16 cellular contexts compared by ENCODE assay signal in genomic region chr11:64378335-64378884, GRCh38. TPM values are rescaled to one million over a fixed set of nuclear protein-coding genes. Genes with fewer than 3 reads are reported as not detected.
DNase-seq lines count a peak whose midpoint lies in the region; ATAC-seq and TF ChIP-seq lines count a peak whose summit lies in the region.
"Had no signal": no experiment of that assay in that cellular context is flagged by ENCODE, and none has a peak within 500 bp of the region (broad histone marks: within the 10 kb centered on the region; RNA-seq: fewer than 3 reads in every experiment).

No MANE protein-coding gene starts in this region.

- H3K4me3 ChIP-seq in mammary epithelial cell (replicated peaks in 1 of 3; ENCODE audit: insufficient read depth in 1 of 3, low read depth in 2 of 3, low read length in 3 of 3) (no peak overlapping the region), breast epithelium (peak overlapping the region in 1 of 3 donors; percentile 12), thyroid gland (replicated peaks in 1 of 3) (no peak overlapping the region)
- H3K4me3 ChIP-seq: GM12878, SJSA1, tibial artery had no signal

- in situ Hi-C loops in mammary epithelial cell (cut with MboI; ENCODE audit: low sequenced_read_pairs in 2 of 2) = no loop called here

- ATAC-seq in left lobe of liver = peak; percentile 81
- no peak for ATAC-seq in GM19035 (IDR thresholded peaks at IDR 0.05; ENCODE audit: unreplicated experiment)
- no peak for ATAC-seq in GM18867 (IDR thresholded peaks at IDR 0.05; ENCODE audit: unreplicated experiment)
- ATAC-seq: GM12878 had no signal

- CTCF ChIA-PET in mammary epithelial cell (lab: Charles Lee; ENCODE audit: low non-redundant PET) = interaction anchor here (0.5 kb wide), 1 partner anchor 152 kb away, joined by 3 read pairs; no protein-coding TSS in a partner anchor

- no peaks in the 10 kb centered on the region for H3K27me3 ChIP-seq in mammary epithelial cell (ENCODE audit: insufficient read depth, low read length)
- peaks cover 0 to under 1% of the 10 kb centered on the region in 2 donors for H3K27me3 ChIP-seq in breast epithelium
- H3K27me3 ChIP-seq in thyroid gland = no peaks in the 10 kb centered on the region
- H3K27me3 ChIP-seq: tibial artery had no signal

- H3K36me3 ChIP-seq in mammary epithelial cell (ENCODE audit: insufficient read depth, low read length) (no peaks in the 10 kb centered on the region), breast epithelium (no peaks in the 10 kb centered on the region), thyroid gland (no peaks in the 10 kb centered on the region)
- H3K36me3 ChIP-seq: SJSA1, tibial artery had no signal

- WGBS in mammary epithelial cell (ENCODE audit: low coverage, missing lambda C conversion rate) = 30% methylated on average over 12 of the region's 14 CpGs
- 31 to 36% methylated on average over 14 of the region's 14 CpGs for WGBS in thyroid gland, 2 donors

- H3K9me3 ChIP-seq in mammary epithelial cell (replicated peaks; ENCODE audit: insufficient read depth, low read length) (no peaks in the 10 kb centered on the region), breast epithelium (no peaks in the 10 kb centered on the region), thyroid gland (no peaks in the 10 kb centered on the region)
- H3K9me3 ChIP-seq: tibial artery had no signal

- H3K4me1 ChIP-seq in mammary epithelial cell (ENCODE audit: insufficient read depth, low read length) (peaks cover 10% of the 10 kb centered on the region), breast epithelium (no peaks in the 10 kb centered on the region), thyroid gland (no peaks in the 10 kb centered on the region)
- H3K4me1 ChIP-seq: SJSA1 had no signal

- DNase-seq in mammary epithelial cell = no peak
- DNase-seq in breast epithelium (ENCODE audit: low spot score in 2 of 2) = no peak
- peak; percentile 85 for DNase-seq in cerebellum (ENCODE audit: low spot score)
- no peak for DNase-seq in left lobe of liver (ENCODE audit: low spot score)
- peak; percentile 38 to 55 for DNase-seq in thyroid gland
- no peak for DNase-seq in SIG-M5 treated with dmso at 0.1 percent for 504 hours (lab: John Stamatoyannopoulos, UW; ENCODE audit: unreplicated experiment)
- DNase-seq: activated naive CD4-positive, alpha-beta T cell; DMS153; NCI-H1694; NCI-H82; stimulated activated CD4-positive, alpha-beta T cell treated with anti-CD3 and anti-CD28 coated beads, Interleukin-15, amount 100 ng/mL, for 24 hours had no signal

- dilution Hi-C loops in mammary epithelial cell (cut with HindIII; ENCODE audit: low sequenced_read_pairs) = no loop called here

- no peak overlapping the region for H3K4me2 ChIP-seq in mammary epithelial cell (ENCODE audit: insufficient read depth, low read depth, low read length)

- no TSS peak for BruUV-seq in mammary epithelial cell (replicated peaks; lab: Mats Ljungman, UMichigan)

- TF ChIP-seq CTCF in mammary epithelial cell (conservative IDR thresholded peaks at IDR 0.05 in 1 of 2, IDR thresholded peaks at IDR 0.05 in 1 of 2; ENCODE audit: extremely low read depth in 1 of 2, insufficient read depth in 1 of 2, low read depth in 1 of 2, low read length in 2 of 2) (no peak), breast epithelium (IDR thresholded peaks at IDR 0.05) (no peak), thyroid gland (IDR thresholded peaks at IDR 0.05) (no peak)

- H3K27ac ChIP-seq in mammary epithelial cell (ENCODE audit: insufficient read depth, low read depth, low read length) (no peak overlapping the region), breast epithelium (peak overlapping the region in 1 of 2 donors; percentile 9), thyroid gland (no peak overlapping the region)
- H3K27ac ChIP-seq: SJSA1, tibial artery had no signal

- H4K20me1 ChIP-seq in mammary epithelial cell (ENCODE audit: insufficient read depth, low read length) = no peaks in the 10 kb centered on the region

- peak overlapping the region; percentile 22 for H2AFZ ChIP-seq in mammary epithelial cell (ENCODE audit: low read depth, low read length)

- no peaks in the 10 kb centered on the region for H3K79me2 ChIP-seq in mammary epithelial cell (ENCODE audit: insufficient read depth, low read length)

- no peak overlapping the region for H3K9ac ChIP-seq in mammary epithelial cell (ENCODE audit: insufficient read depth, low read length)

- intact Hi-C loops in mammary epithelial cell (cut with micrococcal nuclease) (no loop called here), breast epithelium (cut with DNase I; ENCODE audit: low total_unique reads) (no loop called here), thyroid gland (cut with DNase I) (no loop called here)

- TF ChIP-seq POLR2A in breast epithelium (IDR thresholded peaks at IDR 0.05) (no peak), thyroid gland (IDR thresholded peaks at IDR 0.05) (no peak)

RNA-seq across cellular contexts. Expression of gene RPS6KA4, which starts 19.4 kb away (rescaled TPM):
- 10 to 100 TPM; 45.0 to 92.1 TPM for total RNA-seq in mammary epithelial cell
- polyA plus RNA-seq in mammary epithelial cell = 62.1 TPM
- 70.8 TPM for polyA minus RNA-seq in mammary epithelial cell
- 10 to 100 TPM; 16.7 to 20.6 (median 19.4) TPM for total RNA-seq in breast epithelium
- 7.5 TPM for total RNA-seq in cerebellum
- 9.8 TPM for total RNA-seq in left lobe of liver
- 10 to 100 TPM; 19.2 to 44.9 (median 21.8) TPM for total RNA-seq in thyroid gland

RNA-seq across cellular contexts. Expression of gene CCDC88B, which starts 38.4 kb away (rescaled TPM):
- total RNA-seq in mammary epithelial cell (1 to 10 TPM; 1.8 to 7.1 TPM), breast epithelium (10 to 100 TPM in 1 of 3 donors, 1 to 10 TPM in 2; 3.3 to 10.7 (median 5.9) TPM), cerebellum (1.5 TPM), left lobe of liver (4.0 TPM), thyroid gland (1 to 10 TPM; 2.8 to 7.0 (median 3.6) TPM)
- polyA plus RNA-seq in mammary epithelial cell = 4.6 TPM
- 6.4 TPM for polyA minus RNA-seq in mammary epithelial cell

Comparison
In these comparisons a context has a peak if more than half of its experiments do, and no peak if none do; other contexts are left out.
1. DNase-seq: peak in cerebellum (single experiment) and thyroid gland (2 of 2); none in mammary epithelial cell (single experiment), breast epithelium (0 of 2), left lobe of liver (single experiment) and SIG-M5 treated with dmso at 0.1 percent for 504 hours (single experiment).